8 cellular contexts compared by ENCODE assay signal in genomic region chr22:31561238-31561887, GRCh38.
DNase-seq lines count a peak whose midpoint lies in the region; ATAC-seq and TF ChIP-seq lines count a peak whose summit lies in the region.

No MANE protein-coding gene starts in this region.

- H3K4me3 ChIP-seq in LNCaP clone FGC (ENCODE audit: low read depth, low read length) (no peak overlapping the region), trophoblast cell (ENCODE audit: low read depth, low read length) (no peak overlapping the region)
- no peak overlapping the region for H3K4me3 ChIP-seq in effector memory CD4-positive, alpha-beta T cell (ENCODE audit: insufficient read depth, low read depth, low read length, poor library complexity, severe bottlenecking)

- ATAC-seq in HG03108 (IDR thresholded peaks at IDR 0.05; ENCODE audit: unreplicated experiment), result no peak

- H2BK12ac ChIP-seq in trophoblast cell (ENCODE audit: low read length), result peak overlapping the region; percentile 84

- no peak overlapping the region for H3K4me2 ChIP-seq in trophoblast cell (ENCODE audit: low read length)

- TF ChIP-seq CTCF in LNCaP clone FGC (IDR thresholded peaks at IDR 0.05; ENCODE audit: control insufficient read depth, extremely low read depth, insufficient read depth) (peak; percentile 90), RWPE1 (conservative IDR thresholded peaks at IDR 0.05; ENCODE audit: low read depth) (peak; percentile 72), glutamatergic neuron (IDR thresholded peaks at IDR 0.05; ENCODE audit: partially characterized antibody, unreplicated experiment) (peak; percentile 56)

- no peak overlapping the region for H3K4ac ChIP-seq in trophoblast cell (ENCODE audit: low read depth, low read length)

- no peak overlapping the region for H3K23ac ChIP-seq in trophoblast cell (ENCODE audit: low read length)

- H3K9me3 Mint-ChIP-seq in glutamatergic neuron (ENCODE audit: unreplicated experiment), result no peaks in the 10 kb centered on the region

- DNase-seq in DMS153 (lab: John Stamatoyannopoulos, UW), result peak; percentile 89
- DNase-seq in LNCaP clone FGC (ENCODE audit: low read depth), result peak; percentile 71
- peak; percentile 67 for DNase-seq in RWPE1 (ENCODE audit: low spot score)
- peak; percentile 68 for DNase-seq in activated naive CD4-positive, alpha-beta T cell treated with anti-CD3 and anti-CD28 coated beads, Interleukin-2, amount 50 U/mL, for 16 hours
- DNase-seq in glutamatergic neuron, result peak; percentile 86
- peak; percentile 83 to 91 for DNase-seq in trophoblast cell
- DNase-seq in effector memory CD4-positive, alpha-beta T cell, result no peak

- peak overlapping the region; percentile 25; the same call in 1 of the 2 replicates for H3K27ac ChIP-seq in RWPE1
- no peak overlapping the region for H3K27ac ChIP-seq in trophoblast cell (ENCODE audit: low read depth, low read length)
- H3K27ac ChIP-seq in effector memory CD4-positive, alpha-beta T cell (ENCODE audit: insufficient read depth, low read length, poor library complexity, severe bottlenecking), result no peak overlapping the region

- peaks cover 2% of the 10 kb centered on the region for H3K27me3 Mint-ChIP-seq in glutamatergic neuron (ENCODE audit: unreplicated experiment)

- H3K4me1 ChIP-seq in trophoblast cell (ENCODE audit: control insufficient read depth in 1 of 2, insufficient read depth in 2 of 2, low read length in 2 of 2), result no peaks in the 10 kb centered on the region
- no peaks in the 10 kb centered on the region for H3K4me1 ChIP-seq in effector memory CD4-positive, alpha-beta T cell (ENCODE audit: control insufficient read depth, insufficient read depth, low read length, poor library complexity, severe bottlenecking)

- peak overlapping the region; percentile 23 for H4K91ac ChIP-seq in trophoblast cell (ENCODE audit: low read depth, low read length)

- H3K18ac ChIP-seq in trophoblast cell (ENCODE audit: low read length), result no peak overlapping the region

- H3K27ac Mint-ChIP-seq in glutamatergic neuron (ENCODE audit: unreplicated experiment), result no peak overlapping the region

- no peak overlapping the region for H2AFZ ChIP-seq in trophoblast cell (ENCODE audit: insufficient read depth, low read length, poor library complexity)

- no peaks in the 10 kb centered on the region for H3K9me3 ChIP-seq in trophoblast cell (ENCODE audit: insufficient read depth, low read depth, low read length)
- no peaks in the 10 kb centered on the region for H3K9me3 ChIP-seq in effector memory CD4-positive, alpha-beta T cell (ENCODE audit: control insufficient read depth, low read length)

- H3K36me3 ChIP-seq in trophoblast cell (ENCODE audit: control insufficient read depth in 1 of 2, insufficient read depth in 2 of 2, low read length in 2 of 2), result peaks cover 0 to 3% of the 10 kb centered on the region in 2 experiments
- H3K36me3 ChIP-seq in effector memory CD4-positive, alpha-beta T cell (ENCODE audit: control insufficient read depth, insufficient read depth, low read length), result peaks cover 42% of the 10 kb centered on the region

- H3K4me3 Mint-ChIP-seq in glutamatergic neuron (ENCODE audit: unreplicated experiment), result no peak overlapping the region

- no peaks in the 10 kb centered on the region for H3K36me3 Mint-ChIP-seq in glutamatergic neuron (ENCODE audit: unreplicated experiment)

- no peak overlapping the region for H3K9ac ChIP-seq in trophoblast cell (ENCODE audit: low read length)

- H3K27me3 ChIP-seq in trophoblast cell (ENCODE audit: insufficient read depth, low read length), result no peaks in the 10 kb centered on the region
- H3K27me3 ChIP-seq in effector memory CD4-positive, alpha-beta T cell (replicated peaks; ENCODE audit: control insufficient read depth, insufficient read depth, low read length, poor library complexity, severe bottlenecking), result no peaks in the 10 kb centered on the region

- H3K4me1 Mint-ChIP-seq in glutamatergic neuron (ENCODE audit: low read depth, unreplicated experiment), result no peaks in the 10 kb centered on the region

- POLR2A ChIA-PET in RWPE1 (lab: Yijun Ruan, JAX; ENCODE audit: low non-redundant PET), result no interaction called here

- no CpG with 5 or more reads among the region's 6 CpGs for WGBS in trophoblast cell (ENCODE audit: extremely low coverage, insufficient coverage, insufficient read length)

- H4K8ac ChIP-seq in trophoblast cell (ENCODE audit: low read depth, low read length), result peak overlapping the region; percentile 59

- H3K79me1 ChIP-seq in trophoblast cell (ENCODE audit: low read length), result no peaks in the 10 kb centered on the region

- H2BK120ac ChIP-seq in trophoblast cell (ENCODE audit: insufficient read depth, low read length, poor library complexity), result no peak overlapping the region

- H3K14ac ChIP-seq in trophoblast cell (ENCODE audit: low read length), result peak overlapping the region; percentile 65

- H2AK5ac ChIP-seq in trophoblast cell (ENCODE audit: low read length), result peak overlapping the region; percentile 93

- no peaks in the 10 kb centered on the region for H3K79me2 ChIP-seq in trophoblast cell (ENCODE audit: control insufficient read depth, insufficient read depth, low read length, poor library complexity)

- H2BK5ac ChIP-seq in trophoblast cell (ENCODE audit: low read depth, low read length, poor library complexity), result no peak overlapping the region

- CTCF ChIA-PET in RWPE1 (lab: Yijun Ruan, JAX), result interaction anchor here (0.5 to 1.0 kb wide), 5 partner anchors 17 to 192 kb away, joined by 3 to 5 read pairs (median 3); partner anchors contain the start of gene DEPDC5

- H4K12ac ChIP-seq in trophoblast cell (ENCODE audit: low read depth, low read length), result no peak overlapping the region

Comparison
In these comparisons a context has a peak if more than half of its experiments do, and no peak if none do; other contexts are left out.
1. DNase-seq: peak in DMS153 (single experiment), LNCaP clone FGC (single experiment), RWPE1 (single experiment), activated naive CD4-positive, alpha-beta T cell treated with anti-CD3 and anti-CD28 coated beads, Interleukin-2, amount 50 U/mL, for 16 hours (single experiment), glutamatergic neuron (single experiment) and trophoblast cell (2 of 2); none in effector memory CD4-positive, alpha-beta T cell (0 of 3).
2. Peak in every context shown above with its lines, with median percentiles within 50 percentile points of each other: CTCF ChIP-seq.